ENCODE assay signal across 8 cellular contexts in the genomic region with DNA sequence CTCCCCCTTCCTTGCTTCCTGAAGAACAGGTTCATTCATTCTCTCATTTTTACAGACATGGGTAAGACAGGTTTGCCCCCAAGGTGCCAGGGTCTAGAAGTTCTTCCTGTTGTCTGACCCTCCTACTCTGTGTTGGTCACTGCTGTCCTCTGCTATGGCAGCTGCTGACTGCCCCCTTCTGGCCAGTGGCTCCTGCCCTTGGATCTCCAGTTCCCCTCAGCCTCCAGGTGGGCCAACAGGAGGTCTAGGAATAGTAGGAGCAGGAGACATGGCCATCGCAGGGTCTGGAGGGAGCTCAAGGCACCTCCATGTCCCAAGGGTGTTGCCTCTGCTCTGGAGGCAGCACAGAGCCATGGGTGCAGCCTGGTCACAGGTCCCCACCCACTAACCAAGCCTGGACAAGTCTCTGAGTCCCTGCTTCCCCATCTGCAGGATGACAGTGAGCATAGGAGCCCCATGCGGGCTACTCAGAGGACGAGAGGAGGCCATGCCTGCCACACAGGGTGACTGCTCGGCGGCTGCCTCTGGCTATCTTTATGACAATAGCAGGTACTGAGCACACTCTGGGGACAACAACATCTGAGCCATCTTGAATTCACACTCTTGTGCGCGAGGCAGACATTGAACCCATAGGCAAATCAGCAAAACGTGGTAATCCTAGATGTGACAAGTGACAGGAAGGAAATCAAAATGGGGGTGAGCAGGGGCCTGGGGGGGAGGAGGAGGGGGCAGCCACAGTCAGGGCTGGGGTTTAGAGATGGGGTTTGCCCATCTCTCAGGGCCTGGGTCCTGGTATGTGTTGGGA. TPM values are rescaled to one million over a fixed set of nuclear protein-coding genes. Genes with fewer than 3 reads are reported as not detected.
A peak's percentile ranks its signal among the peaks of the same experiment; 100 is the strongest.
DNase-seq lines count a peak whose midpoint lies in the region; ATAC-seq, FAIRE-seq and TF ChIP-seq lines count a peak whose summit lies in the region.

No MANE protein-coding gene starts in this region.

- H3K9me3 ChIP-seq in right atrium auricular region = no peaks in the 10 kb centered on the region
- no peaks in the 10 kb centered on the region for H3K9me3 ChIP-seq in aorta (ENCODE audit: control insufficient read depth, low read length)
- no peaks in the 10 kb centered on the region for H3K9me3 ChIP-seq in small intestine (ENCODE audit: control insufficient read depth, low read depth)

- intact Hi-C loops in aorta (cut with DNase I) = loop anchor here in 1 of 2 donors (5.0 kb wide), 1 partner anchor 46 kb away; no protein-coding TSS in a partner anchor

- ATAC-seq in WTC11 = peak; percentile 81
- ATAC-seq in aorta (ENCODE audit: low FRiP score) = peak; percentile 65

- peak; percentile 62 for TF ChIP-seq CTCF in AG04449 (IDR thresholded peaks at IDR 0.05; ENCODE audit: insufficient read depth, low read length, missing control alignments)
- peak; percentile 44; the same call in 1 of the 2 replicates for TF ChIP-seq CTCF in WTC11 (IDR thresholded peaks at IDR 0.05)
- TF ChIP-seq CTCF in right atrium auricular region (IDR thresholded peaks at IDR 0.05) = peak; percentile 35 to 71

- H3K4me3 Mint-ChIP-seq in WTC11 = no peak overlapping the region

- POLR2A ChIA-PET in AG04449 (lab: Yijun Ruan, JAX) = no interaction called here
- POLR2A ChIA-PET in WTC11 (lab: Charles Lee) = interaction anchor here (0.6 kb wide), 1 partner anchor 115 kb away, joined by 4 read pairs; no protein-coding TSS in a partner anchor

- 82 to 87% methylated on average over 8 of the region's 8 CpGs for WGBS in aorta, 2 donors
- WGBS in small intestine, 3 donors = 70 to 86% (median 77%) methylated on average over 8 of the region's 8 CpGs

- CTCF ChIA-PET in AG04449 (lab: Yijun Ruan, JAX) (interaction anchor here (0.7 to 2.4 kb wide), 8 partner anchors 8 to 140 kb away, joined by 3 to 7 read pairs (median 3); no protein-coding TSS in a partner anchor), WTC11 (lab: Charles Lee) (interaction anchor here (0.5 to 7.4 kb wide), 12 partner anchors 8 to 1075 kb away, joined by 3 to 68 read pairs (median 6); a partner anchor contains a TSS)

- peaks cover 0 to 7% of the 10 kb centered on the region in 2 donors for H3K4me1 ChIP-seq in right atrium auricular region
- no peaks in the 10 kb centered on the region for H3K4me1 ChIP-seq in aorta (ENCODE audit: control insufficient read depth in 1 of 2, insufficient read depth in 2 of 2, low read length in 2 of 2)
- no peaks in the 10 kb centered on the region for H3K4me1 ChIP-seq in small intestine (ENCODE audit: control insufficient read depth in 2 of 2, insufficient read depth in 1 of 2, low read depth in 1 of 2, low read length in 1 of 2)

- peaks cover 6% of the 10 kb centered on the region for H3K9me3 Mint-ChIP-seq in WTC11

- H3K4me3 ChIP-seq in AG04449 (ENCODE audit: low read depth, low read length) (no peak overlapping the region), right atrium auricular region (no peak overlapping the region), aorta (ENCODE audit: low read length in 2 of 2) (no peak overlapping the region), small intestine (ENCODE audit: low read depth in 1 of 2, low read length in 2 of 2) (no peak overlapping the region)

- no peaks in the 10 kb centered on the region for H3K36me3 ChIP-seq in right atrium auricular region
- H3K36me3 ChIP-seq in aorta (ENCODE audit: control insufficient read depth in 1 of 2, insufficient read depth in 2 of 2, low read length in 1 of 2) = no peaks in the 10 kb centered on the region
- H3K36me3 ChIP-seq in small intestine (ENCODE audit: control insufficient read depth in 2 of 2, insufficient read depth in 2 of 2, low read length in 2 of 2) = no peaks in the 10 kb centered on the region

- H3K27ac ChIP-seq in right atrium auricular region (no peak overlapping the region), aorta (ENCODE audit: low read depth in 1 of 2, low read length in 2 of 2) (no peak overlapping the region), small intestine (ENCODE audit: low read depth in 1 of 2, low read length in 1 of 2) (no peak overlapping the region)

- H3K4me1 Mint-ChIP-seq in WTC11 = peaks cover 25% of the 10 kb centered on the region

- FAIRE-seq in GM12892 (lab: Jason Lieb, UNC) (peak; percentile 5), small intestine (lab: Jason Lieb, UNC) (no peak)

- TF ChIP-seq POLR2A in GM12892 (IDR thresholded peaks at IDR 0.05; ENCODE audit: low read depth, low read length) = no peak

- H3K27me3 ChIP-seq in right atrium auricular region (no peaks in the 10 kb centered on the region), aorta (ENCODE audit: control insufficient read depth in 1 of 2, insufficient read depth in 2 of 2, low read length in 1 of 2) (no peaks in the 10 kb centered on the region), small intestine (ENCODE audit: control insufficient read depth in 2 of 2, insufficient read depth in 2 of 2, low read length in 2 of 2) (no peaks in the 10 kb centered on the region)

- no peaks in the 10 kb centered on the region for H3K36me3 Mint-ChIP-seq in WTC11

- DNase-seq in AG04449 (ENCODE audit: low read depth, low spot score) = no peak
- no peak for DNase-seq in GM12892 (ENCODE audit: insufficient read length)
- peak; percentile 83 for DNase-seq in WTC11 (ENCODE audit: low spot score)
- DNase-seq in right atrium auricular region (ENCODE audit: low spot score) = no peak
- DNase-seq in aorta = no peak
- no peak for DNase-seq in small intestine
- DNase-seq in NCI-H774 (lab: John Stamatoyannopoulos, UW) = no peak
- no peak for DNase-seq in midbrain (lab: John Stamatoyannopoulos, UW)

- H3K27me3 Mint-ChIP-seq in WTC11 (ENCODE audit: low read depth) = peaks cover 5% of the 10 kb centered on the region; the same call in 1 of the 2 replicates

- H3K27ac Mint-ChIP-seq in WTC11 = no peak overlapping the region

TF ChIP-seq in WTC11, 78 proteins besides CTCF, POLR2A, EP300 and RAD21 (continues in another document):
- TF ChIP-seq, protein P1, sequence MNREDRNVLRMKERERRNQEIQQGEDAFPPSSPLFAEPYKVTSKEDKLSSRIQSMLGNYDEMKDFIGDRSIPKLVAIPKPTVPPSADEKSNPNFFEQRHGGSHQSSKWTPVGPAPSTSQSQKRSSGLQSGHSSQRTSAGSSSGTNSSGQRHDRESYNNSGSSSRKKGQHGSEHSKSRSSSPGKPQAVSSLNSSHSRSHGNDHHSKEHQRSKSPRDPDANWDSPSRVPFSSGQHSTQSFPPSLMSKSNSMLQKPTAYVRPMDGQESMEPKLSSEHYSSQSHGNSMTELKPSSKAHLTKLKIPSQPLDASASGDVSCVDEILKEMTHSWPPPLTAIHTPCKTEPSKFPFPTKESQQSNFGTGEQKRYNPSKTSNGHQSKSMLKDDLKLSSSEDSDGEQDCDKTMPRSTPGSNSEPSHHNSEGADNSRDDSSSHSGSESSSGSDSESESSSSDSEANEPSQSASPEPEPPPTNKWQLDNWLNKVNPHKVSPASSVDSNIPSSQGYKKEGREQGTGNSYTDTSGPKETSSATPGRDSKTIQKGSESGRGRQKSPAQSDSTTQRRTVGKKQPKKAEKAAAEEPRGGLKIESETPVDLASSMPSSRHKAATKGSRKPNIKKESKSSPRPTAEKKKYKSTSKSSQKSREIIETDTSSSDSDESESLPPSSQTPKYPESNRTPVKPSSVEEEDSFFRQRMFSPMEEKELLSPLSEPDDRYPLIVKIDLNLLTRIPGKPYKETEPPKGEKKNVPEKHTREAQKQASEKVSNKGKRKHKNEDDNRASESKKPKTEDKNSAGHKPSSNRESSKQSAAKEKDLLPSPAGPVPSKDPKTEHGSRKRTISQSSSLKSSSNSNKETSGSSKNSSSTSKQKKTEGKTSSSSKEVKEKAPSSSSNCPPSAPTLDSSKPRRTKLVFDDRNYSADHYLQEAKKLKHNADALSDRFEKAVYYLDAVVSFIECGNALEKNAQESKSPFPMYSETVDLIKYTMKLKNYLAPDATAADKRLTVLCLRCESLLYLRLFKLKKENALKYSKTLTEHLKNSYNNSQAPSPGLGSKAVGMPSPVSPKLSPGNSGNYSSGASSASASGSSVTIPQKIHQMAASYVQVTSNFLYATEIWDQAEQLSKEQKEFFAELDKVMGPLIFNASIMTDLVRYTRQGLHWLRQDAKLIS (CRISPR knock-in tag; IDR thresholded peaks at IDR 0.05; ENCODE audit: borderline replicate concordance) = peak; percentile 66; the same call in 1 of the 2 replicates
- TF ChIP-seq, protein P2, sequence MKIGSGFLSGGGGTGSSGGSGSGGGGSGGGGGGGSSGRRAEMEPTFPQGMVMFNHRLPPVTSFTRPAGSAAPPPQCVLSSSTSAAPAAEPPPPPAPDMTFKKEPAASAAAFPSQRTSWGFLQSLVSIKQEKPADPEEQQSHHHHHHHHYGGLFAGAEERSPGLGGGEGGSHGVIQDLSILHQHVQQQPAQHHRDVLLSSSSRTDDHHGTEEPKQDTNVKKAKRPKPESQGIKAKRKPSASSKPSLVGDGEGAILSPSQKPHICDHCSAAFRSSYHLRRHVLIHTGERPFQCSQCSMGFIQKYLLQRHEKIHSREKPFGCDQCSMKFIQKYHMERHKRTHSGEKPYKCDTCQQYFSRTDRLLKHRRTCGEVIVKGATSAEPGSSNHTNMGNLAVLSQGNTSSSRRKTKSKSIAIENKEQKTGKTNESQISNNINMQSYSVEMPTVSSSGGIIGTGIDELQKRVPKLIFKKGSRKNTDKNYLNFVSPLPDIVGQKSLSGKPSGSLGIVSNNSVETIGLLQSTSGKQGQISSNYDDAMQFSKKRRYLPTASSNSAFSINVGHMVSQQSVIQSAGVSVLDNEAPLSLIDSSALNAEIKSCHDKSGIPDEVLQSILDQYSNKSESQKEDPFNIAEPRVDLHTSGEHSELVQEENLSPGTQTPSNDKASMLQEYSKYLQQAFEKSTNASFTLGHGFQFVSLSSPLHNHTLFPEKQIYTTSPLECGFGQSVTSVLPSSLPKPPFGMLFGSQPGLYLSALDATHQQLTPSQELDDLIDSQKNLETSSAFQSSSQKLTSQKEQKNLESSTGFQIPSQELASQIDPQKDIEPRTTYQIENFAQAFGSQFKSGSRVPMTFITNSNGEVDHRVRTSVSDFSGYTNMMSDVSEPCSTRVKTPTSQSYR (CRISPR knock-in tag; IDR thresholded peaks at IDR 0.05) = 0 out of 2 replicates have a peak, but pooled peaks have one; percentile 22
- TF ChIP-seq TEAD1 (CRISPR knock-in tag; IDR thresholded peaks at IDR 0.05) (no peak), ZNF138 (CRISPR knock-in tag; conservative IDR thresholded peaks at IDR 0.05) (0 out of 2 replicates have a peak, but pooled peaks have one; percentile 66)

RNA-seq across cellular contexts. Expression of a gene that starts 27.0 kb away (rescaled TPM):
- polyA plus RNA-seq in GM12892 (2012; ENCODE audit: missing spikeins) = 0.98 TPM
- 2.3 to 3.4 TPM (median 2.4 TPM) in 3 replicates for total RNA-seq in WTC11 (2021)
- total RNA-seq in right atrium auricular region = 1 to 10 TPM; 3.4 to 8.8 TPM
- 10 to 100 TPM; 72.0 to 87.5 TPM for total RNA-seq in aorta
- 10 to 100 TPM; 40.4 to 59.1 TPM for polyA plus RNA-seq in aorta
- polyA plus RNA-seq in small intestine = 1 to 10 TPM in 1 of 3 donors, not detected in 2; 2.3 TPM

RNA-seq across cellular contexts. Expression of a gene that starts 53.6 kb away (rescaled TPM):
- polyA plus RNA-seq in GM12892 (2012; ENCODE audit: missing spikeins) = 0.45 TPM
- 11.3 to 12.4 TPM (median 12.1 TPM) in 3 replicates for total RNA-seq in WTC11 (2021)
- total RNA-seq in right atrium auricular region = 10 to 100 TPM; 13.9 to 16.7 TPM
- total RNA-seq in aorta = 10 to 100 TPM; 36.9 to 55.7 TPM
- polyA plus RNA-seq in aorta = 1 to 10 TPM in 1 of 2 donors, under 1 TPM in 1; 0.75 to 1.4 TPM
- polyA plus RNA-seq in small intestine = 10 to 100 TPM in 1 of 3 donors, under 1 TPM in 1, not detected in 1; 0.54 to 22.8 TPM

Comparison
In these comparisons a context has a peak if more than half of its experiments do, and no peak if none do; other contexts are left out.
1. RNA of a gene that starts 27.0 kb away (total RNA-seq): 72.0 to 87.5 TPM in aorta; 3.4 to 8.8 TPM in right atrium auricular region and 2.3 to 3.4 TPM in WTC11; every median in the first group is over 4 times any median in the second.
2. Peak in every context shown above with its lines, with median percentiles within 50 percentile points of each other: CTCF ChIP-seq.